8 cellular contexts compared by ENCODE assay signal in genomic region chr19:17305211-17305516, GRCh38. TPM values are rescaled to one million over a fixed set of nuclear protein-coding genes. Genes with fewer than 3 reads are reported as not detected.
A peak's percentile ranks its signal among the peaks of the same experiment; 100 is the strongest.
DNase-seq lines count a peak whose midpoint lies in the region; ATAC-seq and TF ChIP-seq lines count a peak whose summit lies in the region.

No MANE protein-coding gene starts in this region.

- peak overlapping the region; percentile 92 for H3K4me3 Mint-ChIP-seq in HFFc6
- H3K4me3 Mint-ChIP-seq in activated CD8-positive, alpha-beta T cell treated with anti-CD3 and anti-CD28 coated beads, Interleukin-2, amount 10 ng/mL, durations not matched to agents 7 days and 5 days = peak overlapping the region; percentile 90
- H3K4me3 Mint-ChIP-seq in stimulated activated naive B cell treated with anti-CD40 and anti-IgM and Interleukin-4, amounts not matched to agents 10 μg/mL and 1 μg/mL and 100 μg/mL, for 72 hours = peak overlapping the region; percentile 90 to 95

- peaks cover 43% of the 10 kb centered on the region for H3K4me1 Mint-ChIP-seq in HFFc6 (ENCODE audit: low read depth)
- peaks cover 55% of the 10 kb centered on the region for H3K4me1 Mint-ChIP-seq in activated CD8-positive, alpha-beta T cell treated with anti-CD3 and anti-CD28 coated beads, Interleukin-2, amount 10 ng/mL, durations not matched to agents 7 days and 5 days (ENCODE audit: low read depth)
- peaks cover 35 to 45% of the 10 kb centered on the region in 2 donors for H3K4me1 Mint-ChIP-seq in stimulated activated naive B cell treated with anti-CD40 and anti-IgM and Interleukin-4, amounts not matched to agents 10 μg/mL and 1 μg/mL and 100 μg/mL, for 72 hours

- peak overlapping the region; percentile 34; the same call in 1 of the 2 replicates for H3K4me3 ChIP-seq in iPS-18c (ENCODE audit: insufficient read depth, low read depth, low read length)

- no peak for DNase-seq in HFFc6
- no peak for DNase-seq in activated CD8-positive, alpha-beta T cell treated with anti-CD3 and anti-CD28 coated beads, Interleukin-2, amount 10 ng/mL, durations not matched to agents 7 days and 5 days
- no peak for DNase-seq in stimulated activated naive B cell treated with anti-CD40 and anti-IgM and Interleukin-4, amounts not matched to agents 10 μg/mL and 1 μg/mL and 100 μg/mL, for 72 hours
- no peak for DNase-seq in left lobe of liver (ENCODE audit: low spot score)
- DNase-seq in stimulated activated CD4-positive, alpha-beta T cell treated with anti-CD3 and anti-CD28 coated beads, Interleukin-2, amount 100 ng/mL, for 48 hours = no peak
- no peak for DNase-seq in NCI-H2196 (lab: John Stamatoyannopoulos, UW; ENCODE audit: unreplicated experiment)

- H3K27me3 Mint-ChIP-seq in HFFc6 (ENCODE audit: insufficient read depth) = no peaks in the 10 kb centered on the region; the same call in none of the 2 replicates
- no peaks in the 10 kb centered on the region for H3K27me3 Mint-ChIP-seq in activated CD8-positive, alpha-beta T cell treated with anti-CD3 and anti-CD28 coated beads, Interleukin-2, amount 10 ng/mL, durations not matched to agents 7 days and 5 days (ENCODE audit: low read depth)
- no peaks in the 10 kb centered on the region for H3K27me3 Mint-ChIP-seq in stimulated activated naive B cell treated with anti-CD40 and anti-IgM and Interleukin-4, amounts not matched to agents 10 μg/mL and 1 μg/mL and 100 μg/mL, for 72 hours

- no peak for TF ChIP-seq CTCF in HFFc6 (IDR thresholded peaks at IDR 0.05)

- no peaks in the 10 kb centered on the region for H3K9me3 Mint-ChIP-seq in HFFc6
- no peaks in the 10 kb centered on the region for H3K9me3 Mint-ChIP-seq in activated CD8-positive, alpha-beta T cell treated with anti-CD3 and anti-CD28 coated beads, Interleukin-2, amount 10 ng/mL, durations not matched to agents 7 days and 5 days (ENCODE audit: insufficient read depth)
- no peaks in the 10 kb centered on the region for H3K9me3 Mint-ChIP-seq in stimulated activated naive B cell treated with anti-CD40 and anti-IgM and Interleukin-4, amounts not matched to agents 10 μg/mL and 1 μg/mL and 100 μg/mL, for 72 hours

- no peak for ATAC-seq in activated CD8-positive, alpha-beta T cell treated with anti-CD3 and anti-CD28 coated beads, Interleukin-2, amount 10 ng/mL, durations not matched to agents 7 days and 5 days
- no peak for ATAC-seq in stimulated activated naive B cell treated with anti-CD40 and anti-IgM and Interleukin-4, amounts not matched to agents 10 μg/mL and 1 μg/mL and 100 μg/mL, for 72 hours (replicated peaks)
- ATAC-seq in HG03378 (IDR thresholded peaks at IDR 0.05; ENCODE audit: unreplicated experiment) = no peak
- ATAC-seq in left lobe of liver = no peak

- peaks cover 10% of the 10 kb centered on the region for H3K36me3 Mint-ChIP-seq in HFFc6 (ENCODE audit: low read depth)
- H3K36me3 Mint-ChIP-seq in activated CD8-positive, alpha-beta T cell treated with anti-CD3 and anti-CD28 coated beads, Interleukin-2, amount 10 ng/mL, durations not matched to agents 7 days and 5 days (ENCODE audit: low read depth) = peaks cover 11% of the 10 kb centered on the region
- H3K36me3 Mint-ChIP-seq in stimulated activated naive B cell treated with anti-CD40 and anti-IgM and Interleukin-4, amounts not matched to agents 10 μg/mL and 1 μg/mL and 100 μg/mL, for 72 hours = peaks cover 1 to 3% of the 10 kb centered on the region in 2 donors

- peaks cover 4% of the 10 kb centered on the region for H3K9me3 ChIP-seq in iPS-18c (ENCODE audit: control insufficient read depth, insufficient read depth, low read length)

- CTCF ChIA-PET in activated CD8-positive, alpha-beta T cell treated with anti-CD3 and anti-CD28 coated beads, Interleukin-2, amount 10 ng/mL, durations not matched to agents 7 days and 5 days (lab: Charles Lee) = interaction anchor here (0.7 to 2.9 kb wide), 15 partner anchors 12 to 215 kb away, joined by 3 to 23 read pairs (median 4); partner anchors contain the start of genes USE1 and USHBP1

- POLR2A ChIA-PET in activated CD8-positive, alpha-beta T cell treated with anti-CD3 and anti-CD28 coated beads, Interleukin-2, amount 10 ng/mL, durations not matched to agents 7 days and 5 days (lab: Charles Lee) = interaction anchor here (0.8 to 0.9 kb wide), 2 partner anchors 29 to 32 kb away, joined by 3 read pairs; partner anchors contain the start of gene GTPBP3

- H3K27ac Mint-ChIP-seq in HFFc6 = peak overlapping the region; percentile 53
- H3K27ac Mint-ChIP-seq in activated CD8-positive, alpha-beta T cell treated with anti-CD3 and anti-CD28 coated beads, Interleukin-2, amount 10 ng/mL, durations not matched to agents 7 days and 5 days = peak overlapping the region; percentile 92
- peak overlapping the region; percentile 96 for H3K27ac Mint-ChIP-seq in stimulated activated naive B cell treated with anti-CD40 and anti-IgM and Interleukin-4, amounts not matched to agents 10 μg/mL and 1 μg/mL and 100 μg/mL, for 72 hours

RNA-seq across cellular contexts. Expression of gene MRPL34, which starts 0.5 kb away (rescaled TPM):
- 10 to 100 TPM; 43.1 to 56.7 (median 50.4) TPM for total RNA-seq in HFFc6 (2021; fragmentation: NEBNext Ultra II Directional; extraction: Animal tissue kit (Norgen Biotek cat#: 25700))
- 100 to 1,000 TPM; 112 to 126 TPM for total RNA-seq in activated CD8-positive, alpha-beta T cell treated with anti-CD3 and anti-CD28 coated beads, Interleukin-2, amount 10 ng/mL, durations not matched to agents 7 days and 5 days
- total RNA-seq in left lobe of liver = 148 TPM

RNA-seq across cellular contexts. Expression of gene ABHD8, which starts 1.9 kb away (rescaled TPM):
- 1 to 10 TPM; 6.7 to 9.9 (median 8.9) TPM for total RNA-seq in HFFc6 (2021; fragmentation: NEBNext Ultra II Directional; extraction: Animal tissue kit (Norgen Biotek cat#: 25700))
- 1 to 10 TPM; 8.9 to 9.7 TPM for total RNA-seq in activated CD8-positive, alpha-beta T cell treated with anti-CD3 and anti-CD28 coated beads, Interleukin-2, amount 10 ng/mL, durations not matched to agents 7 days and 5 days
- total RNA-seq in left lobe of liver = 18.4 TPM

RNA-seq across cellular contexts. Expression of gene DDA1, which starts 4.2 kb away (rescaled TPM):
- total RNA-seq in HFFc6 (2021; fragmentation: NEBNext Ultra II Directional; extraction: Animal tissue kit (Norgen Biotek cat#: 25700)) = 10 to 100 TPM; 77.1 to 92.5 (median 83.4) TPM
- total RNA-seq in activated CD8-positive, alpha-beta T cell treated with anti-CD3 and anti-CD28 coated beads, Interleukin-2, amount 10 ng/mL, durations not matched to agents 7 days and 5 days = 10 to 100 TPM; 44.6 to 49.8 TPM
- 10.9 TPM for total RNA-seq in left lobe of liver

RNA-seq across cellular contexts. Expression of gene ANKLE1, which starts 23.5 kb away (rescaled TPM):
- under 1 TPM; 0.28 to 0.57 (median 0.43) TPM for total RNA-seq in HFFc6 (2021; fragmentation: NEBNext Ultra II Directional; extraction: Animal tissue kit (Norgen Biotek cat#: 25700))
- total RNA-seq in activated CD8-positive, alpha-beta T cell treated with anti-CD3 and anti-CD28 coated beads, Interleukin-2, amount 10 ng/mL, durations not matched to agents 7 days and 5 days = 10 to 100 TPM; 10.7 to 13.8 TPM
- 0.48 TPM for total RNA-seq in left lobe of liver

RNA-seq across cellular contexts. Expression of gene ANO8, which starts 29.5 kb away (rescaled TPM):
- 1 to 10 TPM; 4.4 to 6.0 (median 5.0) TPM for total RNA-seq in HFFc6 (2021; fragmentation: NEBNext Ultra II Directional; extraction: Animal tissue kit (Norgen Biotek cat#: 25700))
- 10 to 100 TPM; 13.6 to 16.4 TPM for total RNA-seq in activated CD8-positive, alpha-beta T cell treated with anti-CD3 and anti-CD28 coated beads, Interleukin-2, amount 10 ng/mL, durations not matched to agents 7 days and 5 days
- total RNA-seq in left lobe of liver = 9.6 TPM
